ENCODE assay signal across 9 cellular contexts in the genomic region with DNA sequence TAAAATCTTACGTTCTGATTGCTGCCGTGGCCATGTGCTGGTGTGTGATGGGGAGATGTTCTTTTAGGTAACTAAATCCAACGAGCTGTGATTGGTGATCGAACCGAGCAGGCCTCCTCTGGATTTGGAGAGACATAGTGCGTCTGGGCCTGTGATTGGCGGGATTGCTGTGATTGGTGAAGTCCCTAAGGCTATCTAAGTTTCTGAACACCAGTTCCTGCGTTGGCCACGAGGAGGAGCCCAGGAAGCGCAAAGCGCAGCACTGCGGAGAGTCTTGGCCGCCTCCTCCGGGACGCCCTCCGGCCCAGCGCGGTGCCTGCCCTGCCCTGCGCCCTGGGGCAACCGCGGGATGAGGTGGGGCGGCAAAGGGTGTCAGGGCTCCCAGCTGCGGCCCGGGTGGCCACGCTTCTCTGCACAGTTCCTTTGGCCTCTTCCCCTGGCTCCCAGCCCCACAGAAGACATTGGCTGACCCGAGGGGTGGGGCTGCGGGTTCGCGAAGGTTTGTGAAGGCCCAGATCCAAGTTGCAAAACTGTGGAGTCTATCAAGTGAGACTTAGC. TPM values are rescaled to one million over a fixed set of nuclear protein-coding genes. Genes with fewer than 3 reads are reported as not detected.
DNase-seq lines count a peak whose midpoint lies in the region; ATAC-seq and TF ChIP-seq lines count a peak whose summit lies in the region.
"Had no signal": no experiment of that assay in that cellular context is flagged by ENCODE, and none has a peak within 500 bp of the region (broad histone marks: within the 10 kb centered on the region; RNA-seq: fewer than 3 reads in every experiment).

No MANE protein-coding gene starts in this region.

- H3K27me3 ChIP-seq in trophoblast cell (ENCODE audit: insufficient read depth, low read length) (no peaks in the 10 kb centered on the region), upper lobe of right lung (peaks cover 9% of the 10 kb centered on the region)
- H3K27me3 ChIP-seq: BLaER1 had no signal

- no peak overlapping the region for H4K91ac ChIP-seq in trophoblast cell (ENCODE audit: low read depth, low read length)

- peaks cover 2% of the 10 kb centered on the region for H3K9me3 ChIP-seq in trophoblast cell (ENCODE audit: insufficient read depth, low read depth, low read length)
- H3K9me3 ChIP-seq in upper lobe of right lung: no peaks in the 10 kb centered on the region
- H3K9me3 ChIP-seq: BLaER1 had no signal

- no peak overlapping the region for H2BK5ac ChIP-seq in trophoblast cell (ENCODE audit: low read depth, low read length, poor library complexity)

- ATAC-seq in Right ventricle myocardium inferior (peak; percentile 66), upper lobe of right lung (peak; percentile 91)

- intact Hi-C loops in Right ventricle myocardium inferior (cut with DNase I) (loop anchor here (2.0 to 5.0 kb wide), 3 partner anchors 70 to 344 kb away; partner anchors contain the start of gene FITM2), upper lobe of right lung (cut with DNase I) (loop anchor here (10.0 kb wide), 2 partner anchors 174 to 226 kb away; partner anchors contain the start of gene OSER1)

- H3K14ac ChIP-seq in trophoblast cell (ENCODE audit: low read length): no peak overlapping the region

- H4K8ac ChIP-seq in trophoblast cell (ENCODE audit: low read depth, low read length): no peak overlapping the region

- H3K4me3 ChIP-seq in trophoblast cell (ENCODE audit: low read depth, low read length) (no peak overlapping the region), upper lobe of right lung (no peak overlapping the region)
- H3K4me3 ChIP-seq: BLaER1 had no signal

- no CpG with 5 or more reads among the region's 29 CpGs for WGBS in trophoblast cell (ENCODE audit: extremely low coverage, insufficient coverage, insufficient read length)

- H3K79me1 ChIP-seq in trophoblast cell (ENCODE audit: low read length): no peaks in the 10 kb centered on the region

- H3K23ac ChIP-seq in trophoblast cell (ENCODE audit: low read length): no peak overlapping the region

- H2AK5ac ChIP-seq in trophoblast cell (ENCODE audit: low read length): no peak overlapping the region

- peak overlapping the region; percentile 23 for H2AFZ ChIP-seq in trophoblast cell (ENCODE audit: insufficient read depth, low read length, poor library complexity)

- no peak overlapping the region for H3K27ac ChIP-seq in trophoblast cell (ENCODE audit: low read depth, low read length)
- H3K27ac ChIP-seq in upper lobe of right lung: no peak overlapping the region
- H3K27ac ChIP-seq: BLaER1 had no signal

- no peak overlapping the region for H3K4ac ChIP-seq in trophoblast cell (ENCODE audit: low read depth, low read length)

- H3K36me3 ChIP-seq in trophoblast cell (ENCODE audit: control insufficient read depth in 1 of 2, insufficient read depth in 2 of 2, low read length in 2 of 2) (no peaks in the 10 kb centered on the region), upper lobe of right lung (no peaks in the 10 kb centered on the region)
- H3K36me3 ChIP-seq: BLaER1 had no signal

- H2BK120ac ChIP-seq in trophoblast cell (ENCODE audit: insufficient read depth, low read length, poor library complexity): no peak overlapping the region

- peak; percentile 4 for DNase-seq in NCI-H1436 (lab: John Stamatoyannopoulos, UW)
- no peak for DNase-seq in NCI-H1436 treated with DMSO at 0.1 percent for 48 hours (lab: John Stamatoyannopoulos, UW)
- DNase-seq in LHCN-M2 (ENCODE audit: low read depth): peak; percentile 75
- peak; percentile 80 for DNase-seq in SK-N-DZ (ENCODE audit: low spot score)
- DNase-seq in activated naive CD4-positive, alpha-beta T cell (lab: John Stamatoyannopoulos, UW): peak; percentile 21 to 60 (median 30)
- peak; percentile 77 for DNase-seq in Right ventricle myocardium inferior (ENCODE audit: missing footprints)
- peak; percentile 82 to 95 for DNase-seq in trophoblast cell
- peak; percentile 82 for DNase-seq in upper lobe of right lung

- TF ChIP-seq CTCF in upper lobe of right lung (IDR thresholded peaks at IDR 0.05): peak; percentile 73

- H3K18ac ChIP-seq in trophoblast cell (ENCODE audit: low read length): no peak overlapping the region

- H3K4me1 ChIP-seq in trophoblast cell (ENCODE audit: control insufficient read depth in 1 of 2, insufficient read depth in 2 of 2, low read length in 2 of 2): no peaks in the 10 kb centered on the region
- H3K4me1 ChIP-seq in upper lobe of right lung: no peaks in the 10 kb centered on the region
- H3K4me1 ChIP-seq: BLaER1 had no signal

- H4K12ac ChIP-seq in trophoblast cell (ENCODE audit: low read depth, low read length): no peak overlapping the region

- no peak overlapping the region for H3K9ac ChIP-seq in trophoblast cell (ENCODE audit: low read length)
- H3K9ac ChIP-seq: BLaER1 had no signal

- no peaks in the 10 kb centered on the region for H3K79me2 ChIP-seq in trophoblast cell (ENCODE audit: control insufficient read depth, insufficient read depth, low read length, poor library complexity)

- H2BK12ac ChIP-seq in trophoblast cell (ENCODE audit: low read length): no peak overlapping the region

- H3K4me2 ChIP-seq in trophoblast cell (ENCODE audit: low read length): peak overlapping the region; percentile 20
- H3K4me2 ChIP-seq: BLaER1 had no signal

RNA-seq across cellular contexts. Expression of gene HNF4A, which starts 33.0 kb away (rescaled TPM):
- not detected in 2 replicates for total RNA-seq in LHCN-M2 (2014; rRNA removed)
- not detected for polyA plus RNA-seq in LHCN-M2 (2012)
- not detected in 2 replicates for polyA plus RNA-seq in SK-N-DZ (2014; cell fraction: cytosol; rRNA removed)
- not detected in 2 replicates for polyA plus RNA-seq in SK-N-DZ (2014; cell fraction: nucleus; rRNA removed)
- total RNA-seq in Right ventricle myocardium inferior: not detected
- polyA plus RNA-seq in trophoblast cell (2013): 0.44 and 0.45 TPM in 2 replicates
- total RNA-seq in upper lobe of right lung: 0.20 TPM

RNA-seq across cellular contexts. Expression of gene R3HDML, which starts 51.7 kb away (rescaled TPM):
- total RNA-seq in LHCN-M2 (2014; rRNA removed): not detected in 2 replicates
- polyA plus RNA-seq in LHCN-M2 (2012): not detected
- polyA plus RNA-seq in SK-N-DZ (2014; cell fraction: cytosol; rRNA removed): not detected in 2 replicates
- not detected in 2 replicates for polyA plus RNA-seq in SK-N-DZ (2014; cell fraction: nucleus; rRNA removed)
- not detected for total RNA-seq in Right ventricle myocardium inferior
- 0.22 and 0.28 TPM in 2 replicates for polyA plus RNA-seq in trophoblast cell (2013)
- not detected for total RNA-seq in upper lobe of right lung
